In genomic region chr7:52413051-52413450, GRCh38 we compare ENCODE assay signal across 27 cellular contexts.
"Had no signal": no experiment of that assay in that cellular context is flagged by ENCODE, and none has a peak within 500 bp of the region (broad histone marks: within the 10 kb centered on the region; RNA-seq: fewer than 3 reads in every experiment).

No MANE protein-coding gene starts in this region.

- DNase-seq: colonic mucosa; cortex of kidney; effector CD8-positive, alpha-beta T cell; effector memory CD8-positive, alpha-beta T cell; endodermal cell; erythroblast; esophagus squamous epithelium; foreskin fibroblast; foreskin melanocyte; gastrocnemius medialis; glutamatergic neuron; head of caudate nucleus; heart right ventricle; hippocampal formation; kidney; kidney glomerular epithelial cell; left lung; left ventricle myocardium superior; lower lobe of right lung; mesenchymal stem cell; naive thymus-derived CD4-positive, alpha-beta T cell had no signal

- H3K9me3 ChIP-seq: colonic mucosa, gastrocnemius medialis, lower lobe of right lung had no signal

- H3K27me3 Mint-ChIP-seq: dendritic cell treated with granulocyte-macrophage colony-stimulating factor and Interleukin-4, amounts not matched to agents 40 ng/mL and 50 ng/mL, for 4 days; effector memory CD8-positive, alpha-beta T cell; naive thymus-derived CD4-positive, alpha-beta T cell had no signal

- ATAC-seq: effector memory CD8-positive, alpha-beta T cell; esophagus mucosa; gastrocnemius medialis; heart right ventricle; left lung; left ventricle myocardium superior; lower lobe of right lung; naive thymus-derived CD4-positive, alpha-beta T cell had no signal

- H3K4me3 Mint-ChIP-seq: dendritic cell treated with granulocyte-macrophage colony-stimulating factor and Interleukin-4, amounts not matched to agents 40 ng/mL and 50 ng/mL, for 4 days; effector memory CD8-positive, alpha-beta T cell; endodermal cell; mesothelial cell of epicardium; naive thymus-derived CD4-positive, alpha-beta T cell had no signal

- H3K4me1 ChIP-seq: colonic mucosa, esophagus squamous epithelium, gastrocnemius medialis, heart right ventricle, left lung, lower lobe of right lung had no signal

- H3K4me3 ChIP-seq: colonic mucosa, esophagus squamous epithelium, gastrocnemius medialis, heart right ventricle, left lung, lower lobe of right lung had no signal

- H3K27ac ChIP-seq: colonic mucosa, epithelial cell of prostate, esophagus squamous epithelium, gastrocnemius medialis, heart right ventricle, left lung, lower lobe of right lung had no signal

- H3K36me3 Mint-ChIP-seq: mesothelial cell of epicardium; naive thymus-derived CD4-positive, alpha-beta T cell had no signal

- H3K9me3 Mint-ChIP-seq: endodermal cell had no signal

- H3K36me3 ChIP-seq: colonic mucosa, esophagus squamous epithelium, gastrocnemius medialis, heart right ventricle, left lung, lower lobe of right lung had no signal

- H3K27ac Mint-ChIP-seq: dendritic cell treated with granulocyte-macrophage colony-stimulating factor and Interleukin-4, amounts not matched to agents 40 ng/mL and 50 ng/mL, for 4 days; effector memory CD8-positive, alpha-beta T cell; endodermal cell; mesothelial cell of epicardium; naive thymus-derived CD4-positive, alpha-beta T cell had no signal

- H3K4me1 Mint-ChIP-seq: endodermal cell; naive thymus-derived CD4-positive, alpha-beta T cell had no signal

- H3K27me3 ChIP-seq: colonic mucosa, esophagus squamous epithelium, gastrocnemius medialis, heart right ventricle, left lung had no signal

- FAIRE-seq: endometrium, islet of Langerhans, kidney had no signal
